ENCODE assay signal across 8 cellular contexts in genomic region chr17:11996722-11997146, GRCh38. TPM values are rescaled to one million over a fixed set of nuclear protein-coding genes. Genes with fewer than 3 reads are reported as not detected.
DNase-seq lines count a peak whose midpoint lies in the region; ATAC-seq and TF ChIP-seq lines count a peak whose summit lies in the region.

No MANE protein-coding gene starts in this region.

- H3K27me3 ChIP-seq in HAP-1 (ENCODE audit: low read depth) = no peaks in the 10 kb centered on the region
- no peaks in the 10 kb centered on the region for H3K27me3 ChIP-seq in Karpas-422 (ENCODE audit: low read length)
- H3K27me3 ChIP-seq in thyroid gland = no peaks in the 10 kb centered on the region

- 0 out of 2 replicates have a peak, but pooled peaks cover 3% of the 10 kb centered on the region for H3K36me3 ChIP-seq in HAP-1 (replicated peaks)
- no peaks in the 10 kb centered on the region for H3K36me3 ChIP-seq in Karpas-422 (ENCODE audit: insufficient read depth, low read length)
- H3K36me3 ChIP-seq in thyroid gland = no peaks in the 10 kb centered on the region

- peak overlapping the region; percentile 40 for H2AFZ ChIP-seq in Karpas-422 (ENCODE audit: low read length)

- peak overlapping the region; percentile 82 for H3K4me2 ChIP-seq in Karpas-422 (ENCODE audit: low read depth, low read length, poor library complexity, severe bottlenecking)

- no peak for DNase-seq in activated CD4-positive, alpha-beta T cell treated with anti-CD3 and anti-CD28 coated beads for 36 hours
- DNase-seq in activated CD4-positive, alpha-beta T cell treated with anti-CD3 and anti-CD28 coated beads, Interleukin-2, amount 50 U/mL, for 1 hour = no peak
- no peak for DNase-seq in HAP-1 (ENCODE audit: low spot score in 2 of 2)
- DNase-seq in Karpas-422 = peak; percentile 85
- peak; percentile 40 for DNase-seq in T-helper 2 cell treated with Interferon-gamma antibody and Interleukin-4, amounts not matched to agents 5 μg/mL and 100 μg/mL, for 36 hours (ENCODE audit: low spot score)
- DNase-seq in endothelial cell (ENCODE audit: low spot score) = no peak
- no peak for DNase-seq in mesothelial cell of epicardium (ENCODE audit: low spot score in 2 of 2, unreplicated experiment in 2 of 2)
- DNase-seq in thyroid gland = peak in 1 of 2 donors; percentile 21

- intact Hi-C loops in activated CD4-positive, alpha-beta T cell treated with anti-CD3 and anti-CD28 coated beads for 36 hours (cut with DNase I, micrococcal nuclease) = loop anchor here (1.0 to 5.0 kb wide), 4 partner anchors 24 to 1299 kb away; partner anchors contain the start of genes ELAC2 (in 2 of the 2), MAP2K4 (in 2 of the 2), ADPRM (in 1 of the 2) and SCO1 (in 1 of the 2)
- intact Hi-C loops in thyroid gland (cut with DNase I) = no loop called here

- H3K27me3 Mint-ChIP-seq in activated CD4-positive, alpha-beta T cell treated with anti-CD3 and anti-CD28 coated beads for 36 hours = no peaks in the 10 kb centered on the region
- peaks cover 5% of the 10 kb centered on the region for H3K27me3 Mint-ChIP-seq in T-helper 2 cell treated with Interferon-gamma antibody and Interleukin-4, amounts not matched to agents 5 μg/mL and 100 μg/mL, for 36 hours (ENCODE audit: low read depth)
- H3K27me3 Mint-ChIP-seq in endothelial cell (ENCODE audit: unreplicated experiment) (peaks cover 5% of the 10 kb centered on the region), mesothelial cell of epicardium (ENCODE audit: low read depth) (no peaks in the 10 kb centered on the region)

- in situ Hi-C loops in HAP-1 (cut with MboI; ENCODE audit: low sequenced_read_pairs) = loop anchor here (25.0 kb wide), 3 partner anchors 1109 to 1334 kb away; partner anchors contain the start of genes MYH3 and TMEM220

- H3K9me3 Mint-ChIP-seq in activated CD4-positive, alpha-beta T cell treated with anti-CD3 and anti-CD28 coated beads for 36 hours (ENCODE audit: low read depth) = no peaks in the 10 kb centered on the region
- no peaks in the 10 kb centered on the region for H3K9me3 Mint-ChIP-seq in T-helper 2 cell treated with Interferon-gamma antibody and Interleukin-4, amounts not matched to agents 5 μg/mL and 100 μg/mL, for 36 hours
- H3K9me3 Mint-ChIP-seq in endothelial cell (ENCODE audit: unreplicated experiment) = no peaks in the 10 kb centered on the region
- no peaks in the 10 kb centered on the region for H3K9me3 Mint-ChIP-seq in mesothelial cell of epicardium

- peak; percentile 10 for ATAC-seq in activated CD4-positive, alpha-beta T cell treated with anti-CD3 and anti-CD28 coated beads for 36 hours

- no peaks in the 10 kb centered on the region for H4K20me1 ChIP-seq in Karpas-422 (ENCODE audit: insufficient read depth, low read depth, low read length)

- peaks cover 13% of the 10 kb centered on the region for H3K4me1 ChIP-seq in HAP-1
- peaks cover 14% of the 10 kb centered on the region for H3K4me1 ChIP-seq in Karpas-422 (ENCODE audit: low read length)
- H3K4me1 ChIP-seq in thyroid gland = peaks cover 0 to 9% of the 10 kb centered on the region in 2 donors

- TF ChIP-seq POLR2A in thyroid gland (IDR thresholded peaks at IDR 0.05) = no peak

- H3K9me2 ChIP-seq in Karpas-422 (replicated peaks; ENCODE audit: insufficient read depth, low read length) = peaks cover 6% of the 10 kb centered on the region; the same call in 1 of the 2 replicates

- peak overlapping the region; percentile 78 for H3K4me3 Mint-ChIP-seq in activated CD4-positive, alpha-beta T cell treated with anti-CD3 and anti-CD28 coated beads for 36 hours
- peak overlapping the region; percentile 90 for H3K4me3 Mint-ChIP-seq in T-helper 2 cell treated with Interferon-gamma antibody and Interleukin-4, amounts not matched to agents 5 μg/mL and 100 μg/mL, for 36 hours
- H3K4me3 Mint-ChIP-seq in endothelial cell (ENCODE audit: unreplicated experiment) = peak overlapping the region; percentile 92
- H3K4me3 Mint-ChIP-seq in mesothelial cell of epicardium = peak overlapping the region; percentile 89

- H3K9me3 ChIP-seq in HAP-1 (no peaks in the 10 kb centered on the region), Karpas-422 (ENCODE audit: low read length) (no peaks in the 10 kb centered on the region), thyroid gland (no peaks in the 10 kb centered on the region)

- H3K36me3 Mint-ChIP-seq in activated CD4-positive, alpha-beta T cell treated with anti-CD3 and anti-CD28 coated beads for 36 hours (ENCODE audit: low read depth) = peaks cover 2% of the 10 kb centered on the region
- peaks cover 5% of the 10 kb centered on the region for H3K36me3 Mint-ChIP-seq in T-helper 2 cell treated with Interferon-gamma antibody and Interleukin-4, amounts not matched to agents 5 μg/mL and 100 μg/mL, for 36 hours (ENCODE audit: low read depth)
- peaks cover 8% of the 10 kb centered on the region for H3K36me3 Mint-ChIP-seq in endothelial cell (ENCODE audit: low read depth, unreplicated experiment)
- no peaks in the 10 kb centered on the region for H3K36me3 Mint-ChIP-seq in mesothelial cell of epicardium

- POLR2A ChIA-PET in activated CD4-positive, alpha-beta T cell treated with anti-CD3 and anti-CD28 coated beads for 36 hours (lab: Charles Lee) = interaction anchor here (0.5 to 2.9 kb wide), 9 partner anchors 8 to 1021 kb away, joined by 3 to 25 read pairs (median 4); partner anchors contain the start of genes ELAC2 and MAP2K4

- TF ChIP-seq CTCF in endothelial cell (IDR thresholded peaks at IDR 0.05; ENCODE audit: unreplicated experiment) (no peak), mesothelial cell of epicardium (IDR thresholded peaks at IDR 0.05; ENCODE audit: unreplicated experiment) (no peak), thyroid gland (IDR thresholded peaks at IDR 0.05) (peak in 2 of 6 experiments; percentile 2 to 30)

- peak overlapping the region; percentile 84 for H3K27ac Mint-ChIP-seq in activated CD4-positive, alpha-beta T cell treated with anti-CD3 and anti-CD28 coated beads for 36 hours
- peak overlapping the region; percentile 91 for H3K27ac Mint-ChIP-seq in T-helper 2 cell treated with Interferon-gamma antibody and Interleukin-4, amounts not matched to agents 5 μg/mL and 100 μg/mL, for 36 hours
- H3K27ac Mint-ChIP-seq in endothelial cell (ENCODE audit: unreplicated experiment) (peak overlapping the region; percentile 61), mesothelial cell of epicardium (peak overlapping the region; percentile 88)

- H3K27ac ChIP-seq in Karpas-422 (ENCODE audit: low read length) = peak overlapping the region; percentile 55
- peak overlapping the region; percentile 43 to 77 (median 76) for H3K27ac ChIP-seq in thyroid gland

- CTCF ChIA-PET in activated CD4-positive, alpha-beta T cell treated with anti-CD3 and anti-CD28 coated beads for 36 hours (lab: Charles Lee) = interaction anchor here (0.7 to 2.7 kb wide), 9 partner anchors 10 to 81 kb away, joined by 3 to 20 read pairs (median 4); partner anchors contain the start of gene MAP2K4

- peaks cover 15% of the 10 kb centered on the region for H3K4me1 Mint-ChIP-seq in activated CD4-positive, alpha-beta T cell treated with anti-CD3 and anti-CD28 coated beads for 36 hours
- peaks cover 9% of the 10 kb centered on the region for H3K4me1 Mint-ChIP-seq in T-helper 2 cell treated with Interferon-gamma antibody and Interleukin-4, amounts not matched to agents 5 μg/mL and 100 μg/mL, for 36 hours (ENCODE audit: low read depth)
- H3K4me1 Mint-ChIP-seq in endothelial cell (ENCODE audit: unreplicated experiment) = peaks cover 4% of the 10 kb centered on the region
- H3K4me1 Mint-ChIP-seq in mesothelial cell of epicardium = peaks cover 6% of the 10 kb centered on the region

- 1 to 2% methylated on average over 8 to 14 of the region's 14 CpGs for WGBS in thyroid gland, 2 donors

- H3K4me3 ChIP-seq in HAP-1 (peak overlapping the region; percentile 94), Karpas-422 (ENCODE audit: low read length) (peak overlapping the region; percentile 94), thyroid gland (replicated peaks in 1 of 3) (peak overlapping the region; percentile 51 to 86 (median 74))

- peaks cover 23% of the 10 kb centered on the region for H3K79me2 ChIP-seq in Karpas-422 (ENCODE audit: low read length)

- H3K9ac ChIP-seq in Karpas-422 (ENCODE audit: low read length) = peak overlapping the region; percentile 91

RNA-seq across cellular contexts. Expression of gene ZNF18, which starts 0.5 kb away (rescaled TPM):
- total RNA-seq in activated CD4-positive, alpha-beta T cell treated with anti-CD3 and anti-CD28 coated beads for 36 hours = 1 to 10 TPM; 7.3 to 7.4 TPM
- total RNA-seq in Karpas-422 (2014; rRNA removed; shearing (Covaris generic); ENCODE audit: low replicate concordance) = 13.9 and 15.4 TPM in 2 replicates
- total RNA-seq in endothelial cell (ENCODE audit: unreplicated experiment) (5.3 TPM), mesothelial cell of epicardium (9.8 to 11.1 TPM (median 10.1 TPM) in 3 replicates), thyroid gland (10 to 100 TPM in 1 of 4 donors, 1 to 10 TPM in 3; 6.5 to 14.6 (median 8.6) TPM)

RNA-seq across cellular contexts. Expression of gene MAP2K4, which starts 23.9 kb away (rescaled TPM):
- total RNA-seq in activated CD4-positive, alpha-beta T cell treated with anti-CD3 and anti-CD28 coated beads for 36 hours = 10 to 100 TPM; 30.1 to 36.2 TPM
- 16.4 and 29.7 TPM in 2 replicates for total RNA-seq in Karpas-422 (2014; rRNA removed; shearing (Covaris generic); ENCODE audit: low replicate concordance)
- total RNA-seq in endothelial cell (ENCODE audit: unreplicated experiment) = 36.5 TPM
- 57.5 to 58.7 TPM (median 57.9 TPM) in 3 replicates for total RNA-seq in mesothelial cell of epicardium
- total RNA-seq in thyroid gland = 10 to 100 TPM; 41.6 to 53.2 (median 47.8) TPM

Comparison
In these comparisons a context has a peak if more than half of its experiments do, and no peak if none do; other contexts are left out.
1. DNase-seq: peak in Karpas-422 (single experiment) and T-helper 2 cell treated with Interferon-gamma antibody and Interleukin-4, amounts not matched to agents 5 μg/mL and 100 μg/mL, for 36 hours (single experiment); none in activated CD4-positive, alpha-beta T cell treated with anti-CD3 and anti-CD28 coated beads for 36 hours (single experiment), activated CD4-positive, alpha-beta T cell treated with anti-CD3 and anti-CD28 coated beads, Interleukin-2, amount 50 U/mL, for 1 hour (single experiment), HAP-1 (0 of 2), endothelial cell (single experiment) and mesothelial cell of epicardium (0 of 2).
2. Peak in every context shown above with its lines, with median percentiles within 50 percentile points of each other: H3K27ac Mint-ChIP-seq, H3K4me3 Mint-ChIP-seq and H3K4me3 ChIP-seq.